ENCODE assay signal across 1 cellular context in the genomic region with DNA sequence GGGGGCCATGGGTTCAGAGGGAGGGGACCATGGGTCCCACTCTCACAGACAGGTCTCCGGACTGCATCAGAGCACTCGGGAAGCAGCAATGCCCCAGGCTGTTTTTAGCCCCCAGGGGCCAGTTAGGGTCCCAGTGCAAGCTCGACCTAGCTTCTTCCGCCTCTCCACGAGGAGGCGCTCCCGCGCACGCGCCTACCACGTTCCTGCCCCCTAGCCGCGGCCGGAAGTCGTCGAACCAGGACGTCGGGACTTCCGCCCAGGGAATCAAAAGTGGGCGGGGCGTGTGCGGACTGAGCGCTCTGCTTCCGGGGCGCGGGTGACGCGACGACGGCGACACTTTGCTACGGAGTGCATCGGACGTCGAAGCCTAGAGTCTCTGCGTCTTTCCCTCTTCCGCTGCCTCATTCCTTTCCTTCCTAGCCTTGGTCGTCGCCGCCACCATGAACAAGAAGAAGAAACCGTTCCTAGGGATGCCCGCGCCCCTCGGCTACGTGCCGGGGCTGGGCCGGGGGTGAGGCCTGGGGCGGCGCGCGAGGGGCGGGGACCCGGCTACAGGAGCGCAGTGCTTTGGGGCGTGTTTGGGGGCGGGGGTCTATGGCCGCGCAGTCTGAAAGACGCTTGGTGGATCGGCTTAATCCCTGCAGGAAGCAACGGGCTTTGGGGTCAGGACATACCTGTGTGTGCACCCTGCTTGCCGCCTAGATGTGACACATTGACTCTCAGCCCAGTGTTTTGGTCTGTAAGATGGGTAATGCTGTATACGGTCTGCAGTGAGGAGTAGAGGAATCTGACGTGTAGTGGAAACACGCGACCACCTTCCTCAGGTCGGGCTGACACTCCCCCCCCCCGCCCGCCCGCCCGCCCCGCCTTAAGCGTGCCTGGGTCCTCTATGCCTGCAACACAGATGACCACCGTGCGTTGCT.
TF ChIP-seq lines count a peak whose summit lies in the region.

A gene with protein sequence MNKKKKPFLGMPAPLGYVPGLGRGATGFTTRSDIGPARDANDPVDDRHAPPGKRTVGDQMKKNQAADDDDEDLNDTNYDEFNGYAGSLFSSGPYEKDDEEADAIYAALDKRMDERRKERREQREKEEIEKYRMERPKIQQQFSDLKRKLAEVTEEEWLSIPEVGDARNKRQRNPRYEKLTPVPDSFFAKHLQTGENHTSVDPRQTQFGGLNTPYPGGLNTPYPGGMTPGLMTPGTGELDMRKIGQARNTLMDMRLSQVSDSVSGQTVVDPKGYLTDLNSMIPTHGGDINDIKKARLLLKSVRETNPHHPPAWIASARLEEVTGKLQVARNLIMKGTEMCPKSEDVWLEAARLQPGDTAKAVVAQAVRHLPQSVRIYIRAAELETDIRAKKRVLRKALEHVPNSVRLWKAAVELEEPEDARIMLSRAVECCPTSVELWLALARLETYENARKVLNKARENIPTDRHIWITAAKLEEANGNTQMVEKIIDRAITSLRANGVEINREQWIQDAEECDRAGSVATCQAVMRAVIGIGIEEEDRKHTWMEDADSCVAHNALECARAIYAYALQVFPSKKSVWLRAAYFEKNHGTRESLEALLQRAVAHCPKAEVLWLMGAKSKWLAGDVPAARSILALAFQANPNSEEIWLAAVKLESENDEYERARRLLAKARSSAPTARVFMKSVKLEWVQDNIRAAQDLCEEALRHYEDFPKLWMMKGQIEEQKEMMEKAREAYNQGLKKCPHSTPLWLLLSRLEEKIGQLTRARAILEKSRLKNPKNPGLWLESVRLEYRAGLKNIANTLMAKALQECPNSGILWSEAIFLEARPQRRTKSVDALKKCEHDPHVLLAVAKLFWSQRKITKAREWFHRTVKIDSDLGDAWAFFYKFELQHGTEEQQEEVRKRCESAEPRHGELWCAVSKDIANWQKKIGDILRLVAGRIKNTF (plus strand): TSS at position 327 of the 923 bp plus-strand sequence. CDS start 114 bp downstream, at position 441.

TF ChIP-seq in WTC11, 78 proteins besides CTCF, POLR2A, EP300 and RAD21 (continued from another document and continues in another):
- TF ChIP-seq, protein P1, sequence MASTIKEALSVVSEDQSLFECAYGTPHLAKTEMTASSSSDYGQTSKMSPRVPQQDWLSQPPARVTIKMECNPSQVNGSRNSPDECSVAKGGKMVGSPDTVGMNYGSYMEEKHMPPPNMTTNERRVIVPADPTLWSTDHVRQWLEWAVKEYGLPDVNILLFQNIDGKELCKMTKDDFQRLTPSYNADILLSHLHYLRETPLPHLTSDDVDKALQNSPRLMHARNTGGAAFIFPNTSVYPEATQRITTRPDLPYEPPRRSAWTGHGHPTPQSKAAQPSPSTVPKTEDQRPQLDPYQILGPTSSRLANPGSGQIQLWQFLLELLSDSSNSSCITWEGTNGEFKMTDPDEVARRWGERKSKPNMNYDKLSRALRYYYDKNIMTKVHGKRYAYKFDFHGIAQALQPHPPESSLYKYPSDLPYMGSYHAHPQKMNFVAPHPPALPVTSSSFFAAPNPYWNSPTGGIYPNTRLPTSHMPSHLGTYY (CRISPR knock-in tag; IDR thresholded peaks at IDR 0.05): no peak
- TF ChIP-seq MYBL2 (CRISPR knock-in tag; IDR thresholded peaks at IDR 0.05): 0 out of 2 replicates have a peak, but pooled peaks have one; percentile 66
- peak; percentile 95 for TF ChIP-seq GABPB1 (CRISPR knock-in tag; IDR thresholded peaks at IDR 0.05)
- peak; percentile 92 for TF ChIP-seq ZNF232 (CRISPR knock-in tag; IDR thresholded peaks at IDR 0.05)
- TF ChIP-seq JAZF1 (CRISPR knock-in tag; IDR thresholded peaks at IDR 0.05): no peak
- TF ChIP-seq, protein P2, sequence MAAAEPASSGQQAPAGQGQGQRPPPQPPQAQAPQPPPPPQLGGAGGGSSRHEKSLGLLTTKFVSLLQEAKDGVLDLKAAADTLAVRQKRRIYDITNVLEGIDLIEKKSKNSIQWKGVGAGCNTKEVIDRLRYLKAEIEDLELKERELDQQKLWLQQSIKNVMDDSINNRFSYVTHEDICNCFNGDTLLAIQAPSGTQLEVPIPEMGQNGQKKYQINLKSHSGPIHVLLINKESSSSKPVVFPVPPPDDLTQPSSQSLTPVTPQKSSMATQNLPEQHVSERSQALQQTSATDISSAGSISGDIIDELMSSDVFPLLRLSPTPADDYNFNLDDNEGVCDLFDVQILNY (CRISPR knock-in tag; IDR thresholded peaks at IDR 0.05): peak; percentile 74
- TF ChIP-seq ZNF671 (CRISPR knock-in tag; IDR thresholded peaks at IDR 0.05): no peak
- TF ChIP-seq NR2C2 (CRISPR knock-in tag; IDR thresholded peaks at IDR 0.05): peak; percentile 98
- TF ChIP-seq, protein P3, sequence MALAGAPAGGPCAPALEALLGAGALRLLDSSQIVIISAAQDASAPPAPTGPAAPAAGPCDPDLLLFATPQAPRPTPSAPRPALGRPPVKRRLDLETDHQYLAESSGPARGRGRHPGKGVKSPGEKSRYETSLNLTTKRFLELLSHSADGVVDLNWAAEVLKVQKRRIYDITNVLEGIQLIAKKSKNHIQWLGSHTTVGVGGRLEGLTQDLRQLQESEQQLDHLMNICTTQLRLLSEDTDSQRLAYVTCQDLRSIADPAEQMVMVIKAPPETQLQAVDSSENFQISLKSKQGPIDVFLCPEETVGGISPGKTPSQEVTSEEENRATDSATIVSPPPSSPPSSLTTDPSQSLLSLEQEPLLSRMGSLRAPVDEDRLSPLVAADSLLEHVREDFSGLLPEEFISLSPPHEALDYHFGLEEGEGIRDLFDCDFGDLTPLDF (CRISPR knock-in tag; IDR thresholded peaks at IDR 0.05): no peak
- TF ChIP-seq, protein P4, sequence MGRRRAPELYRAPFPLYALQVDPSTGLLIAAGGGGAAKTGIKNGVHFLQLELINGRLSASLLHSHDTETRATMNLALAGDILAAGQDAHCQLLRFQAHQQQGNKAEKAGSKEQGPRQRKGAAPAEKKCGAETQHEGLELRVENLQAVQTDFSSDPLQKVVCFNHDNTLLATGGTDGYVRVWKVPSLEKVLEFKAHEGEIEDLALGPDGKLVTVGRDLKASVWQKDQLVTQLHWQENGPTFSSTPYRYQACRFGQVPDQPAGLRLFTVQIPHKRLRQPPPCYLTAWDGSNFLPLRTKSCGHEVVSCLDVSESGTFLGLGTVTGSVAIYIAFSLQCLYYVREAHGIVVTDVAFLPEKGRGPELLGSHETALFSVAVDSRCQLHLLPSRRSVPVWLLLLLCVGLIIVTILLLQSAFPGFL (CRISPR knock-in tag; IDR thresholded peaks at IDR 0.05; ENCODE audit: borderline replicate concordance): no peak
- no peak for TF ChIP-seq ZNF317 (CRISPR knock-in tag; IDR thresholded peaks at IDR 0.05; ENCODE audit: borderline replicate concordance, low read depth)
- TF ChIP-seq CREM (CRISPR knock-in tag; IDR thresholded peaks at IDR 0.05): peak; percentile 98
- TF ChIP-seq MXD4 (CRISPR knock-in tag; IDR thresholded peaks at IDR 0.05; ENCODE audit: borderline replicate concordance): no peak
- no peak for TF ChIP-seq NR3C1 (CRISPR knock-in tag; conservative IDR thresholded peaks at IDR 0.05; ENCODE audit: low read depth)
- TF ChIP-seq OVOL2 (CRISPR knock-in tag; IDR thresholded peaks at IDR 0.05; ENCODE audit: borderline replicate concordance): no peak
- peak; percentile 91; the same call in 1 of the 2 replicates for TF ChIP-seq ATF1 (CRISPR knock-in tag; IDR thresholded peaks at IDR 0.05)
- peak; percentile 93 for TF ChIP-seq ETV6 (CRISPR knock-in tag; IDR thresholded peaks at IDR 0.05)
- TF ChIP-seq EMX1 (CRISPR knock-in tag; IDR thresholded peaks at IDR 0.05): no peak
- TF ChIP-seq IRF2 (CRISPR knock-in tag; IDR thresholded peaks at IDR 0.05; ENCODE audit: borderline replicate concordance, low read depth): no peak
- TF ChIP-seq, protein P5, sequence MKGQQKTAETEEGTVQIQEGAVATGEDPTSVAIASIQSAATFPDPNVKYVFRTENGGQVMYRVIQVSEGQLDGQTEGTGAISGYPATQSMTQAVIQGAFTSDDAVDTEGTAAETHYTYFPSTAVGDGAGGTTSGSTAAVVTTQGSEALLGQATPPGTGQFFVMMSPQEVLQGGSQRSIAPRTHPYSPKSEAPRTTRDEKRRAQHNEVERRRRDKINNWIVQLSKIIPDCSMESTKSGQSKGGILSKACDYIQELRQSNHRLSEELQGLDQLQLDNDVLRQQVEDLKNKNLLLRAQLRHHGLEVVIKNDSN (CRISPR knock-in tag; IDR thresholded peaks at IDR 0.05): peak; percentile 25; the same call in 1 of the 2 replicates
- TF ChIP-seq, protein P6, sequence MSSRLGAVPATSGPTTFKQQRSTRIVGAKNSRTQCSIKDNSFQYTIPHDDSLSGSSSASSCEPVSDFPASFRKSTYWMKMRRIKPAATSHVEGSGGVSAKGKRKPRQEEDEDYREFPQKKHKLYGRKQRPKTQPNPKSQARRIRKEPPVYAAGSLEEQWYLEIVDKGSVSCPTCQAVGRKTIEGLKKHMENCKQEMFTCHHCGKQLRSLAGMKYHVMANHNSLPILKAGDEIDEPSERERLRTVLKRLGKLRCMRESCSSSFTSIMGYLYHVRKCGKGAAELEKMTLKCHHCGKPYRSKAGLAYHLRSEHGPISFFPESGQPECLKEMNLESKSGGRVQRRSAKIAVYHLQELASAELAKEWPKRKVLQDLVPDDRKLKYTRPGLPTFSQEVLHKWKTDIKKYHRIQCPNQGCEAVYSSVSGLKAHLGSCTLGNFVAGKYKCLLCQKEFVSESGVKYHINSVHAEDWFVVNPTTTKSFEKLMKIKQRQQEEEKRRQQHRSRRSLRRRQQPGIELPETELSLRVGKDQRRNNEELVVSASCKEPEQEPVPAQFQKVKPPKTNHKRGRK (CRISPR knock-in tag; IDR thresholded peaks at IDR 0.05; ENCODE audit: borderline replicate concordance): no peak
- TF ChIP-seq, protein P7, sequence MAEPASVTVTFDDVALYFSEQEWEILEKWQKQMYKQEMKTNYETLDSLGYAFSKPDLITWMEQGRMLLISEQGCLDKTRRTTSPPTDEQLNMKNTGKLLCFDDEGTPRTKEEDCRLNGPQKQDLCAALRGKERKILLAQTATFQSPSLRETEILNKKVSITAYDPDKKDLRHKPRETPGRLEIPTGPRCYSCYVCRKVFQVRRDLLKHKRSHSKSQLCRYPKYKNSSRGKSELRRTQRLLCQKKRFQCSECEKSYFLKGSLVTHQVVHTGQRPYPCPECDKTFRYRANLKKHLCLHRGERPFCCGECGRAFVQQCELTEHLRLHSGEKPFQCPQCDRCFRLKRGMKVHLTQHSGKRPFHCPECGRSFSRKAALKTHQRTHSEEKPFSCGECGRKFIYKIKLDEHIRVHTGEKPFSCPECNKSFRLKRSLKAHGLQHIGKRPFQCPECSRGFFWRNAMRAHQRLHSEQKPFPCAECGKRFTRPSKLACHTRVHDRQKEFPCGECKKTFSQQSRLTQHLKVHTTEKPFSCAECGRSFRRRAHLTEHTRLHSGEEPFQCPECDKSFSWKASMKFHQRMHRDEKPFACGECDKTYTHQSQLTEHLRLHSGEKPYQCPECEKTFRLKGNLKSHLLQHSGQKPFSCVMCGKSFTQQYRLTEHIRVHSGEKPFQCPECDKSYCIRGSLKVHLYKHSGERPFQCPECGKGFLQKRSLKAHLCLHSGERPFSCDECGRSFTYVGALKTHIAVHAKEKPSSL (CRISPR knock-in tag; conservative IDR thresholded peaks at IDR 0.05): no peak
- TF ChIP-seq, protein P8, sequence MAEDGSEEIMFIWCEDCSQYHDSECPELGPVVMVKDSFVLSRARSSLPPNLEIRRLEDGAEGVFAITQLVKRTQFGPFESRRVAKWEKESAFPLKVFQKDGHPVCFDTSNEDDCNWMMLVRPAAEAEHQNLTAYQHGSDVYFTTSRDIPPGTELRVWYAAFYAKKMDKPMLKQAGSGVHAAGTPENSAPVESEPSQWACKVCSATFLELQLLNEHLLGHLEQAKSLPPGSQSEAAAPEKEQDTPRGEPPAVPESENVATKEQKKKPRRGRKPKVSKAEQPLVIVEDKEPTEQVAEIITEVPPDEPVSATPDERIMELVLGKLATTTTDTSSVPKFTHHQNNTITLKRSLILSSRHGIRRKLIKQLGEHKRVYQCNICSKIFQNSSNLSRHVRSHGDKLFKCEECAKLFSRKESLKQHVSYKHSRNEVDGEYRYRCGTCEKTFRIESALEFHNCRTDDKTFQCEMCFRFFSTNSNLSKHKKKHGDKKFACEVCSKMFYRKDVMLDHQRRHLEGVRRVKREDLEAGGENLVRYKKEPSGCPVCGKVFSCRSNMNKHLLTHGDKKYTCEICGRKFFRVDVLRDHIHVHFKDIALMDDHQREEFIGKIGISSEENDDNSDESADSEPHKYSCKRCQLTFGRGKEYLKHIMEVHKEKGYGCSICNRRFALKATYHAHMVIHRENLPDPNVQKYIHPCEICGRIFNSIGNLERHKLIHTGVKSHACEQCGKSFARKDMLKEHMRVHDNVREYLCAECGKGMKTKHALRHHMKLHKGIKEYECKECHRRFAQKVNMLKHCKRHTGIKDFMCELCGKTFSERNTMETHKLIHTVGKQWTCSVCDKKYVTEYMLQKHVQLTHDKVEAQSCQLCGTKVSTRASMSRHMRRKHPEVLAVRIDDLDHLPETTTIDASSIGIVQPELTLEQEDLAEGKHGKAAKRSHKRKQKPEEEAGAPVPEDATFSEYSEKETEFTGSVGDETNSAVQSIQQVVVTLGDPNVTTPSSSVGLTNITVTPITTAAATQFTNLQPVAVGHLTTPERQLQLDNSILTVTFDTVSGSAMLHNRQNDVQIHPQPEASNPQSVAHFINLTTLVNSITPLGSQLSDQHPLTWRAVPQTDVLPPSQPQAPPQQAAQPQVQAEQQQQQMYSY (CRISPR knock-in tag; IDR thresholded peaks at IDR 0.05): no peak
- TF ChIP-seq, protein P9, sequence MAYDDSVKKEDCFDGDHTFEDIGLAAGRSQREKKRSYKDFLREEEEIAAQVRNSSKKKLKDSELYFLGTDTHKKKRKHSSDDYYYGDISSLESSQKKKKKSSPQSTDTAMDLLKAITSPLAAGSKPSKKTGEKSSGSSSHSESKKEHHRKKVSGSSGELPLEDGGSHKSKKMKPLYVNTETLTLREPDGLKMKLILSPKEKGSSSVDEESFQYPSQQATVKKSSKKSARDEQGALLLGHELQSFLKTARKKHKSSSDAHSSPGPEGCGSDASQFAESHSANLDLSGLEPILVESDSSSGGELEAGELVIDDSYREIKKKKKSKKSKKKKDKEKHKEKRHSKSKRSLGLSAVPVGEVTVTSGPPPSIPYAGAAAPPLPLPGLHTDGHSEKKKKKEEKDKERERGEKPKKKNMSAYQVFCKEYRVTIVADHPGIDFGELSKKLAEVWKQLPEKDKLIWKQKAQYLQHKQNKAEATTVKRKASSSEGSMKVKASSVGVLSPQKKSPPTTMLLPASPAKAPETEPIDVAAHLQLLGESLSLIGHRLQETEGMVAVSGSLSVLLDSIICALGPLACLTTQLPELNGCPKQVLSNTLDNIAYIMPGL (CRISPR knock-in tag; IDR thresholded peaks at IDR 0.05): peak; percentile 94
- TF ChIP-seq ZNF138 (CRISPR knock-in tag; conservative IDR thresholded peaks at IDR 0.05): no peak
- TF ChIP-seq RELA (CRISPR knock-in tag; IDR thresholded peaks at IDR 0.05; ENCODE audit: borderline replicate concordance): no peak
- TF ChIP-seq, protein P10, sequence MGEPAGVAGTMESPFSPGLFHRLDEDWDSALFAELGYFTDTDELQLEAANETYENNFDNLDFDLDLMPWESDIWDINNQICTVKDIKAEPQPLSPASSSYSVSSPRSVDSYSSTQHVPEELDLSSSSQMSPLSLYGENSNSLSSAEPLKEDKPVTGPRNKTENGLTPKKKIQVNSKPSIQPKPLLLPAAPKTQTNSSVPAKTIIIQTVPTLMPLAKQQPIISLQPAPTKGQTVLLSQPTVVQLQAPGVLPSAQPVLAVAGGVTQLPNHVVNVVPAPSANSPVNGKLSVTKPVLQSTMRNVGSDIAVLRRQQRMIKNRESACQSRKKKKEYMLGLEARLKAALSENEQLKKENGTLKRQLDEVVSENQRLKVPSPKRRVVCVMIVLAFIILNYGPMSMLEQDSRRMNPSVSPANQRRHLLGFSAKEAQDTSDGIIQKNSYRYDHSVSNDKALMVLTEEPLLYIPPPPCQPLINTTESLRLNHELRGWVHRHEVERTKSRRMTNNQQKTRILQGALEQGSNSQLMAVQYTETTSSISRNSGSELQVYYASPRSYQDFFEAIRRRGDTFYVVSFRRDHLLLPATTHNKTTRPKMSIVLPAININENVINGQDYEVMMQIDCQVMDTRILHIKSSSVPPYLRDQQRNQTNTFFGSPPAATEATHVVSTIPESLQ (CRISPR knock-in tag; IDR thresholded peaks at IDR 0.05): no peak
- no peak for TF ChIP-seq RORB (CRISPR knock-in tag; IDR thresholded peaks at IDR 0.05)
